Comparison of ENCODE assay signal across 18 cellular contexts in the genomic region with DNA sequence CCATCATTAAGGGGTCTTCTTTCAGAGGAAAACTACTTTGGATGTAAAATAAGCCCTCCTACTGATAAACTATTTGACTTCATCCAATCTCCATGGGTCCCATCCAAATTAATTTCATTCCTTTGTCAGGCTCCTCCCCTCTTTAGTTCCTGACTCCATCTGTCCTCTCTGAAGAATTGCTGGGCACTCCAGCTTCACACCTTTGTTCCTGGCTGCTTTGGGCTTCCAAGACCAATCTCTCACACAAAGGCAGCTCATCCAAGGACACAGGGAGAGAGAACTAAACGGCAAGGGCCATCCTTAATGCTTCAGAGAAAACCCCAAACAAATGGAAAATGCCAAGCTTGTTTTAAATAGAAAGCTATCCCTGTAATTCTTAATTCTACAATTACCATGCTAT.
DNase-seq lines count a peak whose midpoint lies in the region; ATAC-seq and TF ChIP-seq lines count a peak whose summit lies in the region.
"Had no signal": no experiment of that assay in that cellular context is flagged by ENCODE, and none has a peak within 500 bp of the region (broad histone marks: within the 10 kb centered on the region; RNA-seq: fewer than 3 reads in every experiment).

No MANE protein-coding gene starts in this region.

- no peaks in the 10 kb centered on the region for H3K4me1 Mint-ChIP-seq in effector memory CD8-positive, alpha-beta T cell (ENCODE audit: low read depth in 2 of 2)

- H3K27ac Mint-ChIP-seq in effector memory CD8-positive, alpha-beta T cell, result no peak overlapping the region

- H3K9me3 ChIP-seq in HUES48 (ENCODE audit: control insufficient read depth, insufficient read depth, low read length) (no peaks in the 10 kb centered on the region), gastroesophageal sphincter (no peaks in the 10 kb centered on the region)

- TF ChIP-seq POLR2A in gastroesophageal sphincter (IDR thresholded peaks at IDR 0.05), result no peak

- H3K4me3 ChIP-seq in HUES48 (ENCODE audit: low read depth, low read length), result no peak overlapping the region
- H3K4me3 ChIP-seq in gastroesophageal sphincter, result no peak overlapping the region

- no peak for TF ChIP-seq EP300 in gastroesophageal sphincter (IDR thresholded peaks at IDR 0.05)

- peaks cover 5 to 14% of the 10 kb centered on the region in 2 donors for H3K27me3 Mint-ChIP-seq in effector memory CD8-positive, alpha-beta T cell

- no peak overlapping the region for H3K9ac ChIP-seq in HUES48 (ENCODE audit: low read depth, low read length)

- 0 to 18% methylated on average over 1 of the region's 1 CpG for WGBS in gastroesophageal sphincter (ENCODE audit: low coverage in 1 of 2), 2 donors

- ATAC-seq in gastroesophageal sphincter, result no peak
- ATAC-seq in effector memory CD8-positive, alpha-beta T cell (replicated peaks), result no peak
- ATAC-seq: Right ventricle myocardium inferior had no signal

- no peak overlapping the region for H3K4me3 Mint-ChIP-seq in effector memory CD8-positive, alpha-beta T cell
- H3K4me3 Mint-ChIP-seq: H9 had no signal

- H3K27ac ChIP-seq in HUES48 (ENCODE audit: low read depth, low read length) (peak overlapping the region; percentile 52), gastroesophageal sphincter (peak overlapping the region; percentile 31 to 72 (median 64))
- H3K27ac ChIP-seq: C4-2B had no signal

- H3K27me3 ChIP-seq in HUES48 (ENCODE audit: control insufficient read depth, insufficient read depth, low read length) (no peaks in the 10 kb centered on the region), gastroesophageal sphincter (no peaks in the 10 kb centered on the region)

- no peaks in the 10 kb centered on the region for H3K36me3 Mint-ChIP-seq in effector memory CD8-positive, alpha-beta T cell (ENCODE audit: insufficient read depth)

- H3K36me3 ChIP-seq in HUES48 (ENCODE audit: control insufficient read depth, insufficient read depth, low read length) (no peaks in the 10 kb centered on the region), gastroesophageal sphincter (no peaks in the 10 kb centered on the region)

- no peak for TF ChIP-seq CTCF in gastroesophageal sphincter (IDR thresholded peaks at IDR 0.05)

- DNase-seq in cerebellar cortex (ENCODE audit: low spot score) (peak; percentile 10), retina (peak; percentile 35), SIG-M5 treated with dmso at 0.1 percent for 504 hours (lab: John Stamatoyannopoulos, UW; ENCODE audit: unreplicated experiment) (no peak)
- DNase-seq in effector memory CD8-positive, alpha-beta T cell, result no peak
- DNase-seq in activated naive CD4-positive, alpha-beta T cell treated with anti-CD3 and anti-CD28 coated beads, Interleukin-2, amount 50 U/mL, for 16 hours, result no peak
- DNase-seq: ACHN, AML-193, DMS79, H9, Karpas-422, NCI-H1417 treated with DMSO at 0.1 percent for 48 hours, NCI-H1930, NCI-H2171, NCI-H446 treated with DMSO at 0.1 percent for 48 hours had no signal

- H3K9me3 Mint-ChIP-seq in effector memory CD8-positive, alpha-beta T cell, result peaks cover 0 to 4% of the 10 kb centered on the region in 2 donors
- H3K9me3 Mint-ChIP-seq: H9 had no signal

- peaks cover 6% of the 10 kb centered on the region for H3K4me1 ChIP-seq in HUES48 (ENCODE audit: control insufficient read depth, insufficient read depth, low read length)
- H3K4me1 ChIP-seq in gastroesophageal sphincter, result peaks cover 0 to 44% (median 2%) of the 10 kb centered on the region in 3 donors

Comparison
In these comparisons a context has a peak if more than half of its experiments do, and no peak if none do; other contexts are left out.
1. DNase-seq: peak in cerebellar cortex (single experiment) and retina (single experiment); none in effector memory CD8-positive, alpha-beta T cell (0 of 3), SIG-M5 treated with dmso at 0.1 percent for 504 hours (single experiment) and activated naive CD4-positive, alpha-beta T cell treated with anti-CD3 and anti-CD28 coated beads, Interleukin-2, amount 50 U/mL, for 16 hours (single experiment).